11 cellular contexts compared by ENCODE assay signal in genomic region chr2:158799181-158799580, GRCh38. TPM values are rescaled to one million over a fixed set of nuclear protein-coding genes. Genes with fewer than 3 reads are reported as not detected.
"Had no signal": no experiment of that assay in that cellular context is flagged by ENCODE, and none has a peak within 500 bp of the region (broad histone marks: within the 10 kb centered on the region; RNA-seq: fewer than 3 reads in every experiment).

No MANE protein-coding gene starts in this region.

- H3K9me3 ChIP-seq: HAP-1 had no signal

- H3K9me3 Mint-ChIP-seq: HFFc6, IgD-negative memory B cell had no signal

- DNase-seq: GM23248, H7, HFFc6, KBM-7 had no signal

- H3K4me2 ChIP-seq: KMS-11 had no signal

- H3K36me3 ChIP-seq: HAP-1 had no signal

- H2AFZ ChIP-seq: GM23248 had no signal

- H3K4me1 ChIP-seq: HAP-1 had no signal

- H3K4me3 Mint-ChIP-seq: HFFc6, IgD-negative memory B cell had no signal

- H3K36me3 Mint-ChIP-seq: IgD-negative memory B cell had no signal

- FAIRE-seq: HTR-8/SVneo had no signal

- H3K4me3 ChIP-seq: GM23248, HAP-1 had no signal

- ATAC-seq: HCT116 had no signal

- H3K27ac Mint-ChIP-seq: HFFc6, IgD-negative memory B cell had no signal

- H3K27ac ChIP-seq: GM23248, KMS-11 had no signal

RNA-seq across cellular contexts. Expression of gene DAPL1, which starts 4.1 kb away (rescaled TPM):
- total RNA-seq: GM23248, H4, H7, HFFc6, HT-29 had no signal
- polyA plus RNA-seq: GM23248, IgD-negative memory B cell had no signal
